ENCODE assay signal across 16 cellular contexts in the genomic region with DNA sequence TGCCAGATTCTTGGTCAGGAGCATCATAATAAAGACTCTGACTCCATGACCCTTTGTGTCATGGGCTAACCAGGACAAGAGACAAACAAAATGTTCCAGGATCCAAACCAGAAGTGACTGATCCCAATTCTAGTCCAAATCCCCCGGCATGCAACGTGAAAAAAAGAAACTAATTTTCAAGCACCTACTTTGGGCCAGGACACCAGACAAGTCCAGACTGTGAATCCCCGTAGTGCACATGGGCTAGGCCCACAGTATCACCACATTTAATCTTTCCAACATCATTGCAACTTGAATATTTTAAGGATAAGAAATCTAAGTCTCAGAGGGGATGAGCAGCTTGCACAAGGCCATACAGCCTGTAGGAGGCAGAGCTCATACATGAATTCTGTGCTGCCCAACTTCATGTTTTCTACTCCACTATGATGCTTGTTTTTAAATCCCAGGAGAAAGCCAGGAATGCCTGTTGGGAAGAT.
DNase-seq lines count a peak whose midpoint lies in the region; ATAC-seq and TF ChIP-seq lines count a peak whose summit lies in the region.
"Had no signal": no experiment of that assay in that cellular context is flagged by ENCODE, and none has a peak within 500 bp of the region (broad histone marks: within the 10 kb centered on the region; RNA-seq: fewer than 3 reads in every experiment).

No MANE protein-coding gene starts in this region.

- TF ChIP-seq CTCF in LNCaP clone FGC (IDR thresholded peaks at IDR 0.05; ENCODE audit: control insufficient read depth, extremely low read depth, insufficient read depth) = peak; percentile 18; the same call in 1 of the 2 replicates

- no peak for ATAC-seq in GM21367 (IDR thresholded peaks at IDR 0.05; ENCODE audit: unreplicated experiment)

- no peaks in the 10 kb centered on the region for H3K27me3 Mint-ChIP-seq in activated T-helper 2 cell treated with anti-CD3 and anti-CD28 coated beads, Interferon-gamma antibody, Interleukin-2, Interleukin-4, amounts not matched to agents 10 μg/mL and 5 μg/mL and 100 μg/mL, durations not matched to agents 14 hours and 24 hours and 36 hours (ENCODE audit: low read depth)

- no peak overlapping the region for H3K4me3 ChIP-seq in LNCaP clone FGC (ENCODE audit: low read depth, low read length)
- H3K4me3 ChIP-seq: sigmoid colon had no signal

- H3K36me3 Mint-ChIP-seq in activated T-helper 2 cell treated with anti-CD3 and anti-CD28 coated beads, Interferon-gamma antibody, Interleukin-2, Interleukin-4, amounts not matched to agents 10 μg/mL and 5 μg/mL and 100 μg/mL, durations not matched to agents 14 hours and 24 hours and 36 hours (ENCODE audit: low read depth) = no peaks in the 10 kb centered on the region
- H3K36me3 Mint-ChIP-seq: memory B cell had no signal

- no peak overlapping the region for H3K27ac Mint-ChIP-seq in activated T-helper 2 cell treated with anti-CD3 and anti-CD28 coated beads, Interferon-gamma antibody, Interleukin-2, Interleukin-4, amounts not matched to agents 10 μg/mL and 5 μg/mL and 100 μg/mL, durations not matched to agents 14 hours and 24 hours and 36 hours
- H3K27ac Mint-ChIP-seq: memory B cell had no signal

- no peaks in the 10 kb centered on the region for H3K4me1 Mint-ChIP-seq in activated T-helper 2 cell treated with anti-CD3 and anti-CD28 coated beads, Interferon-gamma antibody, Interleukin-2, Interleukin-4, amounts not matched to agents 10 μg/mL and 5 μg/mL and 100 μg/mL, durations not matched to agents 14 hours and 24 hours and 36 hours (ENCODE audit: low read depth)
- H3K4me1 Mint-ChIP-seq: memory B cell had no signal

- no peak overlapping the region for H3K4me3 Mint-ChIP-seq in activated T-helper 2 cell treated with anti-CD3 and anti-CD28 coated beads, Interferon-gamma antibody, Interleukin-2, Interleukin-4, amounts not matched to agents 10 μg/mL and 5 μg/mL and 100 μg/mL, durations not matched to agents 14 hours and 24 hours and 36 hours (ENCODE audit: low read depth)
- H3K4me3 Mint-ChIP-seq: memory B cell had no signal

- DNase-seq in DMS 273 (lab: John Stamatoyannopoulos, UW; ENCODE audit: unreplicated experiment) (peak; percentile 31), DMS 273 treated with DMSO at 0.1 percent for 48 hours (lab: John Stamatoyannopoulos, UW) (no peak), LNCaP clone FGC (ENCODE audit: low read depth) (no peak), iPS-NIHi7 (ENCODE audit: extremely low spot score) (peak; percentile 38), stromal cell of bone marrow (ENCODE audit: low read depth) (peak; percentile 20), DMS53 treated with DMSO at 0.1 percent for 48 hours (lab: John Stamatoyannopoulos, UW; ENCODE audit: unreplicated experiment) (no peak)
- DNase-seq in activated T-helper 2 cell treated with anti-CD3 and anti-CD28 coated beads, Interferon-gamma antibody, Interleukin-2, Interleukin-4, amounts not matched to agents 10 μg/mL and 5 μg/mL and 100 μg/mL, durations not matched to agents 14 hours and 24 hours and 36 hours (ENCODE audit: low spot score) = no peak
- DNase-seq: activated effector memory CD4-positive, alpha-beta T cell treated with anti-CD3 and anti-CD28 coated beads, Interleukin-2, amount 50 U/mL, for 16 hours; amygdala; foreskin fibroblast; KG1; NCI-H1105 treated with DMSO at 0.1 percent for 48 hours; sigmoid colon; stimulated activated CD4-positive, alpha-beta T cell treated with anti-CD3 and anti-CD28 coated beads, Interleukin-2, amount 100 ng/mL, for 48 hours had no signal

- peaks cover 3% of the 10 kb centered on the region for H3K9me3 Mint-ChIP-seq in activated T-helper 2 cell treated with anti-CD3 and anti-CD28 coated beads, Interferon-gamma antibody, Interleukin-2, Interleukin-4, amounts not matched to agents 10 μg/mL and 5 μg/mL and 100 μg/mL, durations not matched to agents 14 hours and 24 hours and 36 hours

- intact Hi-C loops in activated T-helper 2 cell treated with anti-CD3 and anti-CD28 coated beads, Interferon-gamma antibody, Interleukin-2, Interleukin-4, amounts not matched to agents 10 μg/mL and 5 μg/mL and 100 μg/mL, durations not matched to agents 14 hours and 24 hours and 36 hours (cut with micrococcal nuclease) = no loop called here

Comparison
In these comparisons a context has a peak if more than half of its experiments do, and no peak if none do; other contexts are left out.
1. DNase-seq: peak in DMS 273 (single experiment), iPS-NIHi7 (single experiment) and stromal cell of bone marrow (single experiment); none in DMS 273 treated with DMSO at 0.1 percent for 48 hours (single experiment), LNCaP clone FGC (single experiment), DMS53 treated with DMSO at 0.1 percent for 48 hours (single experiment) and activated T-helper 2 cell treated with anti-CD3 and anti-CD28 coated beads, Interferon-gamma antibody, Interleukin-2, Interleukin-4, amounts not matched to agents 10 μg/mL and 5 μg/mL and 100 μg/mL, durations not matched to agents 14 hours and 24 hours and 36 hours (single experiment).